ENCODE assay signal across 13 cellular contexts in genomic region chr22:19761500-19762314, GRCh38. TPM values are rescaled to one million over a fixed set of nuclear protein-coding genes. Genes with fewer than 3 reads are reported as not detected.
DNase-seq lines count a peak whose midpoint lies in the region; TF ChIP-seq lines count a peak whose summit lies in the region.
"Had no signal": no experiment of that assay in that cellular context is flagged by ENCODE, and none has a peak within 500 bp of the region (broad histone marks: within the 10 kb centered on the region; RNA-seq: fewer than 3 reads in every experiment).

No MANE protein-coding gene starts in this region.

- H3K9me3 Mint-ChIP-seq in T-helper 1 cell treated with Interleukin-12 subunit alpha and Interleukin-12 subunit beta and Interleukin-4 antibody, amounts not matched to agents 30 μg/mL and 1 μg/mL, for 36 hours = no peaks in the 10 kb centered on the region
- H3K9me3 Mint-ChIP-seq in CD14-positive monocyte = peaks cover 0 to 28% (median 13%) of the 10 kb centered on the region in 7 donors

- H3K4me3 ChIP-seq in esophagus muscularis mucosa (peak overlapping the region in 3 of 4 donors; percentile 34 to 47 (median 38)), skeletal muscle tissue (ENCODE audit: low read length in 3 of 3) (peak overlapping the region; percentile 66 to 81 (median 67))

- H3K9me3 ChIP-seq in esophagus muscularis mucosa (no peaks in the 10 kb centered on the region), skeletal muscle tissue (ENCODE audit: control insufficient read depth in 3 of 3, low read length in 3 of 3) (no peaks in the 10 kb centered on the region)

- H3K27me3 Mint-ChIP-seq in T-helper 1 cell treated with Interleukin-12 subunit alpha and Interleukin-12 subunit beta and Interleukin-4 antibody, amounts not matched to agents 30 μg/mL and 1 μg/mL, for 36 hours (ENCODE audit: low read depth) = peaks cover 65% of the 10 kb centered on the region
- H3K27me3 Mint-ChIP-seq in CD14-positive monocyte (ENCODE audit: low read depth in 3 of 3) = peaks cover 68 to 89% (median 76%) of the 10 kb centered on the region in 3 donors

- peaks cover 1 to 46% (median 43%) of the 10 kb centered on the region in 4 donors for H3K4me1 ChIP-seq in esophagus muscularis mucosa
- H3K4me1 ChIP-seq in skeletal muscle tissue (ENCODE audit: control insufficient read depth in 3 of 3, insufficient read depth in 3 of 3, low read length in 3 of 3) = peaks cover 8 to 12% (median 12%) of the 10 kb centered on the region in 3 donors

- in situ Hi-C loops in GM13976 (cut with MboI; ENCODE audit: low sequenced_read_pairs, unreplicated experiment) = no loop called here

- intact Hi-C loops in esophagus muscularis mucosa (cut with DNase I) (loop anchor here (10.0 kb wide), 1 partner anchor 83 kb away; no protein-coding TSS in a partner anchor), CD14-positive monocyte (cut with micrococcal nuclease) (no loop called here)

- no peak for TF ChIP-seq EP300 in esophagus muscularis mucosa (IDR thresholded peaks at IDR 0.05)

- H3K9ac ChIP-seq in skeletal muscle tissue (ENCODE audit: low read depth in 1 of 3, low read length in 3 of 3) = peak overlapping the region; percentile 75 to 91 (median 81)

- H3K27ac Mint-ChIP-seq in T-helper 1 cell treated with Interleukin-12 subunit alpha and Interleukin-12 subunit beta and Interleukin-4 antibody, amounts not matched to agents 30 μg/mL and 1 μg/mL, for 36 hours = peak overlapping the region; percentile 52
- no peak overlapping the region for H3K27ac Mint-ChIP-seq in CD14-positive monocyte

- H3K36me3 ChIP-seq in esophagus muscularis mucosa (no peaks in the 10 kb centered on the region), skeletal muscle tissue (ENCODE audit: control insufficient read depth in 3 of 3, insufficient read depth in 3 of 3, low read length in 3 of 3) (peaks cover 0 to 3% (median 3%) of the 10 kb centered on the region in 3 donors)

- TF ChIP-seq POLR2A in esophagus muscularis mucosa (IDR thresholded peaks at IDR 0.05; ENCODE audit: low read depth) = no peak

- H3K27ac ChIP-seq in esophagus muscularis mucosa (replicated peaks in 1 of 4) (no peak overlapping the region), skeletal muscle tissue (ENCODE audit: low read depth, low read length) (peak overlapping the region; percentile 38)

- H3K4me1 Mint-ChIP-seq in T-helper 1 cell treated with Interleukin-12 subunit alpha and Interleukin-12 subunit beta and Interleukin-4 antibody, amounts not matched to agents 30 μg/mL and 1 μg/mL, for 36 hours (ENCODE audit: low read depth) = peaks cover 17% of the 10 kb centered on the region
- peaks cover 23% of the 10 kb centered on the region for H3K4me1 Mint-ChIP-seq in CD14-positive monocyte

- WGBS in esophagus muscularis mucosa = 83% methylated on average over 17 of the region's 55 CpGs

- TF ChIP-seq CTCF in esophagus muscularis mucosa (IDR thresholded peaks at IDR 0.05) (no peak), GM13976 (IDR thresholded peaks at IDR 0.05; ENCODE audit: borderline replicate concordance, control extremely low read depth, extremely low read depth, insufficient read depth, missing control alignments) (no peak), CD14-positive monocyte (IDR thresholded peaks at IDR 0.05) (no peak)

- peaks cover 8% of the 10 kb centered on the region for H3K36me3 Mint-ChIP-seq in T-helper 1 cell treated with Interleukin-12 subunit alpha and Interleukin-12 subunit beta and Interleukin-4 antibody, amounts not matched to agents 30 μg/mL and 1 μg/mL, for 36 hours (ENCODE audit: low read depth)
- H3K36me3 Mint-ChIP-seq in CD14-positive monocyte = peaks cover 7 to 16% of the 10 kb centered on the region in 2 donors

- H3K27me3 ChIP-seq in esophagus muscularis mucosa (peaks cover 0 to 95% (median 55%) of the 10 kb centered on the region in 4 donors), skeletal muscle tissue (ENCODE audit: control insufficient read depth in 3 of 3, insufficient read depth in 3 of 3, low read length in 3 of 3) (peaks cover 2 to 36% (median 13%) of the 10 kb centered on the region in 3 donors)

- DNase-seq in T-helper 1 cell = no peak
- DNase-seq in NCI-H446 treated with DMSO at 0.1 percent for 48 hours (lab: John Stamatoyannopoulos, UW) = peak; percentile 8
- DNase-seq in esophagus muscularis mucosa (ENCODE audit: extremely low spot score) = no peak
- DNase-seq in GM13976 (ENCODE audit: low spot score) = no peak
- no peak for DNase-seq in CD14-positive monocyte (ENCODE audit: low spot score)
- DNase-seq in activated CD4-positive, CD25-positive, alpha-beta regulatory T cell treated with anti-CD3 and anti-CD28 coated beads, Interleukin-2, amount 50 U/mL, for 72 hours = no peak
- DNase-seq: ACHN; activated CD8-positive, alpha-beta memory T cell treated with anti-CD3 and anti-CD28 coated beads, Interleukin-2, amount 50 U/mL, for 4 hours; effector CD8-positive, alpha-beta T cell; left cardiac atrium; OCI-M1 had no signal

- no peak overlapping the region for H3K4me3 Mint-ChIP-seq in T-helper 1 cell treated with Interleukin-12 subunit alpha and Interleukin-12 subunit beta and Interleukin-4 antibody, amounts not matched to agents 30 μg/mL and 1 μg/mL, for 36 hours
- H3K4me3 Mint-ChIP-seq in CD14-positive monocyte = peak overlapping the region in 1 of 2 donors; percentile 84

RNA-seq across cellular contexts. Expression of gene TBX1, which starts 1.1 kb away (rescaled TPM):
- total RNA-seq in esophagus muscularis mucosa (1 to 10 TPM; 1.4 to 2.5 (median 1.8) TPM), skeletal muscle tissue (4.2 TPM)
- not detected for polyA plus RNA-seq in CD14-positive monocyte

RNA-seq across cellular contexts. Expression of gene GP1BB, which starts 38.4 kb away (rescaled TPM):
- total RNA-seq in esophagus muscularis mucosa = 10 to 100 TPM in 1 of 4 donors, 1 to 10 TPM in 3; 1.7 to 16.7 (median 5.7) TPM
- total RNA-seq in skeletal muscle tissue = 6.8 TPM
- polyA plus RNA-seq in CD14-positive monocyte = 1 to 10 TPM in 1 of 2 donors, under 1 TPM in 1; 0.26 to 1.5 TPM
- total RNA-seq: left cardiac atrium had no signal

RNA-seq across cellular contexts. Expression of gene SEPTIN5, which starts 47.4 kb away (rescaled TPM):
- 10 to 100 TPM in 3 of 4 donors, 1 to 10 TPM in 1; 4.2 to 55.4 (median 20.6) TPM for total RNA-seq in esophagus muscularis mucosa
- total RNA-seq in skeletal muscle tissue = 28.7 TPM
- under 1 TPM in 1 of 2 donors, not detected in 1; 0.50 TPM for polyA plus RNA-seq in CD14-positive monocyte
